Comparison of ENCODE assay signal across 20 cellular contexts in genomic region chr20:38889050-38889449, GRCh38. TPM values are rescaled to one million over a fixed set of nuclear protein-coding genes. Genes with fewer than 3 reads are reported as not detected.
A peak's percentile ranks its signal among the peaks of the same experiment; 100 is the strongest.
DNase-seq lines count a peak whose midpoint lies in the region; ATAC-seq, FAIRE-seq and TF ChIP-seq lines count a peak whose summit lies in the region.
"Had no signal": no experiment of that assay in that cellular context is flagged by ENCODE, and none has a peak within 500 bp of the region (broad histone marks: within the 10 kb centered on the region; RNA-seq: fewer than 3 reads in every experiment).

No MANE protein-coding gene starts in this region.

- peak overlapping the region; percentile 63 to 74 for H3K27ac Mint-ChIP-seq in activated naive CD4-positive, alpha-beta T cell treated with anti-CD3 and anti-CD28 coated beads, Interleukin-2, amount 50 U/mL, for 72 hours
- no peak overlapping the region for H3K27ac Mint-ChIP-seq in activated naive CD4-positive, alpha-beta T cell treated with anti-CD3 and anti-CD28 coated beads for 36 hours
- H3K27ac Mint-ChIP-seq: activated naive CD4-positive, alpha-beta T cell treated with anti-CD3 and anti-CD28 coated beads, Interleukin-2, amount 50 U/mL, for 24 hours; H9 had no signal

- no peak for TF ChIP-seq CTCF in SU-DHL-6 (IDR thresholded peaks at IDR 0.05; ENCODE audit: insufficient read depth, low read length, poor library complexity, severe bottlenecking)

- H3K27me3 ChIP-seq in SU-DHL-6 (ENCODE audit: low read length): no peaks in the 10 kb centered on the region
- H3K27me3 ChIP-seq: BLaER1 treated with 17β-estradiol and CSF1 and Interleukin-3, amounts not matched to agents 10 nM and 100 nM had no signal

- no peaks in the 10 kb centered on the region for H3K36me3 ChIP-seq in SU-DHL-6 (ENCODE audit: low read length)
- H3K36me3 ChIP-seq: BLaER1 treated with 17β-estradiol and CSF1 and Interleukin-3, amounts not matched to agents 10 nM and 100 nM; prostate gland had no signal

- H3K9me3 ChIP-seq in SU-DHL-6 (ENCODE audit: insufficient read depth, low read length): no peaks in the 10 kb centered on the region
- H3K9me3 ChIP-seq: BLaER1 treated with 17β-estradiol and CSF1 and Interleukin-3, amounts not matched to agents 10 nM and 100 nM; prostate gland had no signal

- H3K79me2 ChIP-seq in SU-DHL-6 (ENCODE audit: insufficient read depth, low read length): peaks cover 50% of the 10 kb centered on the region

- peak overlapping the region; percentile 36 for H3K27ac ChIP-seq in SU-DHL-6 (ENCODE audit: low read depth, low read length)
- H3K27ac ChIP-seq in cingulate gyrus (ENCODE audit: low read depth, low read length): peak overlapping the region; percentile 96
- H3K27ac ChIP-seq: BLaER1 treated with 17β-estradiol and CSF1 and Interleukin-3, amounts not matched to agents 10 nM and 100 nM; prostate gland; SK-N-MC had no signal

- H3K27me3 Mint-ChIP-seq in activated naive CD4-positive, alpha-beta T cell treated with anti-CD3 and anti-CD28 coated beads for 36 hours (ENCODE audit: low read depth): no peaks in the 10 kb centered on the region
- H3K27me3 Mint-ChIP-seq: activated naive CD4-positive, alpha-beta T cell treated with anti-CD3 and anti-CD28 coated beads, Interleukin-2, amount 50 U/mL, for 24 hours had no signal

- H2AFZ ChIP-seq in SU-DHL-6 (ENCODE audit: low read depth, low read length, severe bottlenecking): no peak overlapping the region

- H3K4me3 Mint-ChIP-seq in activated naive CD4-positive, alpha-beta T cell treated with anti-CD3 and anti-CD28 coated beads for 36 hours: no peak overlapping the region
- H3K4me3 Mint-ChIP-seq: activated naive CD4-positive, alpha-beta T cell treated with anti-CD3 and anti-CD28 coated beads, Interleukin-2, amount 50 U/mL, for 24 hours; H9 had no signal

- CTCF ChIA-PET in activated naive CD4-positive, alpha-beta T cell treated with anti-CD3 and anti-CD28 coated beads for 36 hours (lab: Charles Lee): no interaction called here

- H3K9me2 ChIP-seq in SU-DHL-6 (replicated peaks; ENCODE audit: insufficient read depth, low read length): no peaks in the 10 kb centered on the region

- intact Hi-C loops in activated naive CD4-positive, alpha-beta T cell treated with anti-CD3 and anti-CD28 coated beads for 36 hours (cut with micrococcal nuclease): no loop called here

- peaks cover 27% of the 10 kb centered on the region for H3K4me1 Mint-ChIP-seq in activated naive CD4-positive, alpha-beta T cell treated with anti-CD3 and anti-CD28 coated beads for 36 hours (ENCODE audit: low read depth)

- no peak overlapping the region for H3K9ac ChIP-seq in SU-DHL-6 (ENCODE audit: low read length)
- H3K9ac ChIP-seq: BLaER1 treated with 17β-estradiol and CSF1 and Interleukin-3, amounts not matched to agents 10 nM and 100 nM had no signal

- H3F3A ChIP-seq in SU-DHL-6 (ENCODE audit: insufficient read depth): peaks cover 40% of the 10 kb centered on the region

- no peak for FAIRE-seq in frontal cortex (lab: Jason Lieb, UNC)
- FAIRE-seq: urothelium cell line had no signal

- H3K4me3 ChIP-seq in SU-DHL-6 (ENCODE audit: insufficient read depth, low read length, poor library complexity, severe bottlenecking): no peak overlapping the region
- H3K4me3 ChIP-seq: BLaER1 treated with 17β-estradiol and CSF1 and Interleukin-3, amounts not matched to agents 10 nM and 100 nM; prostate gland; SK-N-MC had no signal

- no peak for ATAC-seq in activated naive CD4-positive, alpha-beta T cell treated with anti-CD3 and anti-CD28 coated beads, Interleukin-2, amount 50 U/mL, for 72 hours
- no peak for ATAC-seq in GM19395 (IDR thresholded peaks at IDR 0.05; ENCODE audit: unreplicated experiment)

- no peak for DNase-seq in activated naive CD4-positive, alpha-beta T cell treated with anti-CD3 and anti-CD28 coated beads, Interleukin-2, amount 50 U/mL, for 72 hours (ENCODE audit: low spot score in 2 of 2)
- no peak for DNase-seq in activated naive CD4-positive, alpha-beta T cell treated with anti-CD3 and anti-CD28 coated beads for 36 hours
- DNase-seq in superior temporal gyrus (ENCODE audit: extremely low spot score) (peak; percentile 37), frontal cortex (ENCODE audit: low spot score in 2 of 2) (no peak)
- no peak for DNase-seq in effector CD4-positive, alpha-beta T cell
- DNase-seq: activated CD4-positive, CD25-positive, alpha-beta regulatory T cell; H9; Kasumi-1; mammary epithelial cell; NCI-H1694; NCI-H2171; T1000 had no signal

- H3K9me3 Mint-ChIP-seq in activated naive CD4-positive, alpha-beta T cell treated with anti-CD3 and anti-CD28 coated beads, Interleukin-2, amount 50 U/mL, for 72 hours: no peaks in the 10 kb centered on the region
- H3K9me3 Mint-ChIP-seq in activated naive CD4-positive, alpha-beta T cell treated with anti-CD3 and anti-CD28 coated beads for 36 hours: no peaks in the 10 kb centered on the region
- H3K9me3 Mint-ChIP-seq: activated naive CD4-positive, alpha-beta T cell treated with anti-CD3 and anti-CD28 coated beads, Interleukin-2, amount 50 U/mL, for 24 hours; H9 had no signal

- peaks cover 0 to 7% of the 10 kb centered on the region in 2 donors for H3K36me3 Mint-ChIP-seq in activated naive CD4-positive, alpha-beta T cell treated with anti-CD3 and anti-CD28 coated beads, Interleukin-2, amount 50 U/mL, for 72 hours
- no peaks in the 10 kb centered on the region for H3K36me3 Mint-ChIP-seq in activated naive CD4-positive, alpha-beta T cell treated with anti-CD3 and anti-CD28 coated beads for 36 hours (ENCODE audit: low read depth)

- no peaks in the 10 kb centered on the region for H4K20me1 ChIP-seq in SU-DHL-6 (ENCODE audit: low read depth, low read length)

- no peak overlapping the region for H3K4me2 ChIP-seq in SU-DHL-6 (ENCODE audit: low read depth, low read length, poor library complexity, severe bottlenecking)
- H3K4me2 ChIP-seq: BLaER1 treated with 17β-estradiol and CSF1 and Interleukin-3, amounts not matched to agents 10 nM and 100 nM had no signal

RNA-seq across cellular contexts. Expression of gene FAM83D, which starts 37.2 kb away (rescaled TPM):
- total RNA-seq in activated naive CD4-positive, alpha-beta T cell treated with anti-CD3 and anti-CD28 coated beads, Interleukin-2, amount 50 U/mL, for 72 hours: 10 to 100 TPM; 14.5 to 18.4 TPM
- total RNA-seq in activated naive CD4-positive, alpha-beta T cell treated with anti-CD3 and anti-CD28 coated beads for 36 hours: 10 to 100 TPM; 13.6 TPM
- 2.4 TPM for total RNA-seq in frontal cortex
